9 cellular contexts compared by ENCODE assay signal in genomic region chr10:133274751-133275682, GRCh38. TPM values are rescaled to one million over a fixed set of nuclear protein-coding genes. Genes with fewer than 3 reads are reported as not detected.
DNase-seq lines count a peak whose midpoint lies in the region; ATAC-seq and TF ChIP-seq lines count a peak whose summit lies in the region.
"Had no signal": no experiment of that assay in that cellular context is flagged by ENCODE, and none has a peak within 500 bp of the region (broad histone marks: within the 10 kb centered on the region; RNA-seq: fewer than 3 reads in every experiment).

No MANE protein-coding gene starts in this region.

- WGBS in testis, 2 donors: 48 to 76% methylated on average over 4 to 26 of the region's 26 CpGs

- ATAC-seq in GM18502 (IDR thresholded peaks at IDR 0.05; ENCODE audit: poor library complexity, unreplicated experiment) (peak; percentile 57), HG02610 (IDR thresholded peaks at IDR 0.05; ENCODE audit: unreplicated experiment) (peak; percentile 49), natural killer cell (peak; percentile 36 to 54 (median 49))

- TF ChIP-seq POLR2A in testis (IDR thresholded peaks at IDR 0.05) (no peak), vagina (IDR thresholded peaks at IDR 0.05) (no peak)

- H3K27me3 ChIP-seq in NT2/D1 (ENCODE audit: insufficient read depth, insufficient read length) (peaks cover 5% of the 10 kb centered on the region), testis (no peaks in the 10 kb centered on the region), vagina (no peaks in the 10 kb centered on the region)

- peaks cover 25 to 44% of the 10 kb centered on the region in 2 donors for H3K4me1 Mint-ChIP-seq in natural killer cell

- H3K4me1 ChIP-seq in NT2/D1 (ENCODE audit: insufficient read depth, insufficient read length) (peaks cover 20% of the 10 kb centered on the region), testis (no peaks in the 10 kb centered on the region), vagina (peaks cover 16% of the 10 kb centered on the region)

- no peak for TF ChIP-seq CTCF in natural killer cell (IDR thresholded peaks at IDR 0.05)
- no peak for TF ChIP-seq CTCF in testis (IDR thresholded peaks at IDR 0.05)
- TF ChIP-seq CTCF in vagina (IDR thresholded peaks at IDR 0.05): no peak

- H3K9me3 Mint-ChIP-seq in natural killer cell: no peaks in the 10 kb centered on the region

- H3K27ac ChIP-seq in testis: no peak overlapping the region
- no peak overlapping the region for H3K27ac ChIP-seq in vagina
- H3K27ac ChIP-seq: parathyroid adenoma had no signal

- no peaks in the 10 kb centered on the region for H3K27me3 Mint-ChIP-seq in natural killer cell (ENCODE audit: low read depth in 2 of 2)

- H3K4me3 Mint-ChIP-seq in natural killer cell: peak overlapping the region; percentile 93

- H3K9me3 ChIP-seq in NT2/D1 (ENCODE audit: insufficient read depth, low read length) (no peaks in the 10 kb centered on the region), testis (no peaks in the 10 kb centered on the region), vagina (no peaks in the 10 kb centered on the region)

- H3K36me3 ChIP-seq in NT2/D1 (ENCODE audit: insufficient read depth, insufficient read length, low read length): peaks cover 11% of the 10 kb centered on the region
- H3K36me3 ChIP-seq in testis (ENCODE audit: low read depth, missing control alignments): no peaks in the 10 kb centered on the region
- H3K36me3 ChIP-seq in vagina: peaks cover 0 to 15% of the 10 kb centered on the region in 2 donors

- DNase-seq in NT2/D1 (ENCODE audit: low read depth, low spot score): no peak
- peak; percentile 65 for DNase-seq in activated T-helper 1 cell treated with Interleukin-2 at 50 U/mL for 16 hours (ENCODE audit: low read depth)
- DNase-seq in natural killer cell: peak; percentile 74
- DNase-seq in posterior vena cava (ENCODE audit: low spot score): no peak
- no peak for DNase-seq in testis
- DNase-seq in vagina (ENCODE audit: extremely low spot score in 2 of 2): no peak

- peak overlapping the region; percentile 98 for H3K27ac Mint-ChIP-seq in natural killer cell

- H3K4me3 ChIP-seq in NT2/D1 (ENCODE audit: insufficient read length, low read depth): no peak overlapping the region
- no peak overlapping the region for H3K4me3 ChIP-seq in testis
- peak overlapping the region in 1 of 2 donors; percentile 30 for H3K4me3 ChIP-seq in vagina

- peak overlapping the region; percentile 32 for H3K9ac ChIP-seq in NT2/D1 (ENCODE audit: insufficient read length, low read depth)
- H3K9ac ChIP-seq: parathyroid adenoma had no signal

- H3K36me3 Mint-ChIP-seq in natural killer cell: no peaks in the 10 kb centered on the region

- intact Hi-C loops in natural killer cell (cut with micrococcal nuclease): loop anchor here (5.0 kb wide), 1 partner anchor 117 kb away; the partner anchor contains the start of gene MTG1
- intact Hi-C loops in posterior vena cava (cut with DNase I): no loop called here
- intact Hi-C loops in testis (cut with DNase I; ENCODE audit: low total_unique reads): no loop called here
- intact Hi-C loops in vagina (cut with DNase I): no loop called here

RNA-seq across cellular contexts. Expression of gene ADAM8, which starts 1.7 kb away (rescaled TPM):
- 100 to 1,000 TPM; 357 to 682 (median 425) TPM for total RNA-seq in natural killer cell
- total RNA-seq in posterior vena cava: 1 to 10 TPM; 7.0 to 9.0 TPM
- total RNA-seq in testis: 10 to 100 TPM; 12.8 to 14.6 TPM
- polyA plus RNA-seq in testis (ENCODE audit: insufficient read depth, low read depth, low replicate concordance): 3.5 TPM
- 11.0 TPM for total RNA-seq in vagina

RNA-seq across cellular contexts. Expression of gene TUBGCP2, which starts 33.7 kb away (rescaled TPM):
- total RNA-seq in natural killer cell (10 to 100 TPM; 74.3 to 81.8 (median 78.7) TPM), posterior vena cava (10 to 100 TPM; 35.7 to 36.0 TPM), testis (100 to 1,000 TPM in 1 of 2 donors, 10 to 100 TPM in 1; 84.3 to 101 TPM), vagina (41.7 TPM)
- 76.0 TPM for polyA plus RNA-seq in testis (ENCODE audit: insufficient read depth, low read depth, low replicate concordance)

RNA-seq across cellular contexts. Expression of gene ZNF511, which starts 33.7 kb away (rescaled TPM):
- total RNA-seq in natural killer cell: 10 to 100 TPM; 28.1 to 39.0 (median 32.4) TPM
- 10 to 100 TPM; 27.4 to 30.7 TPM for total RNA-seq in posterior vena cava
- 10 to 100 TPM; 46.5 to 50.5 TPM for total RNA-seq in testis
- 39.6 TPM for polyA plus RNA-seq in testis (ENCODE audit: insufficient read depth, low read depth, low replicate concordance)
- 36.3 TPM for total RNA-seq in vagina

RNA-seq across cellular contexts. Expression of gene VENTX, which starts 37.4 kb away (rescaled TPM):
- total RNA-seq in natural killer cell: 1 to 10 TPM in 1 of 3 donors, under 1 TPM in 2; 0.48 to 4.1 (median 0.75) TPM
- 1 to 10 TPM; 2.6 to 3.5 TPM for total RNA-seq in posterior vena cava
- 1 to 10 TPM; 2.2 to 3.5 TPM for total RNA-seq in testis
- polyA plus RNA-seq in testis (ENCODE audit: insufficient read depth, low read depth, low replicate concordance): 1.5 TPM
- total RNA-seq in vagina: 0.98 TPM

RNA-seq across cellular contexts. Expression of gene UTF1, which starts 45.0 kb away (rescaled TPM):
- under 1 TPM in 2 of 3 donors, not detected in 1; 0.31 to 0.33 TPM for total RNA-seq in natural killer cell
- total RNA-seq in posterior vena cava: not detected
- 10 to 100 TPM; 17.2 to 18.6 TPM for total RNA-seq in testis
- polyA plus RNA-seq in testis (ENCODE audit: insufficient read depth, low read depth, low replicate concordance): 5.3 TPM
- total RNA-seq in vagina: not detected

Comparison
In these comparisons a context has a peak if more than half of its experiments do, and no peak if none do; other contexts are left out.
1. DNase-seq: peak in activated T-helper 1 cell treated with Interleukin-2 at 50 U/mL for 16 hours (single experiment) and natural killer cell (single experiment); none in NT2/D1 (single experiment), posterior vena cava (single experiment), testis (single experiment) and vagina (0 of 2).
2. RNA of gene ADAM8, which starts 1.7 kb away (total RNA-seq): 357 to 682 TPM in natural killer cell; 12.8 to 14.6 TPM in testis, 11.0 TPM in vagina (single experiment) and 7.0 to 9.0 TPM in posterior vena cava; every median in the first group is over 10 times any median in the second.
3. Peak in every context shown above with its lines, with median percentiles within 50 percentile points of each other: ATAC-seq.